In the genomic region with DNA sequence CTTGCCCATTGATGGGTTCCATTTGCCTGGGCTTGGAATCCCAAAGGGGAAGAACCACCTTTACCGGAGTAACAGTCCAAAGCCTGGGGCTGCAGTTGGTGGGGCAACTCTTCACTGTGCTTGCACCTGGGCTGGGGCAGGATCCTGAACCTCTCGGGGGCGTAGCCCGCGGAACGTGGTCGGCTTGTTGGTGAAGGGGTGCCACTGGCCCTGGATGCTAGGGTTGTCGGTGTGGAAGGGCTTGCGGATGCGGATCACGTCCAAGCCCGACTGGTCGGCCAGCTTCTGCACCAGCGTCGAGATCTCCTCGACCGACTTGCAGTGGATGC, we compare ENCODE assay signal across 1 cellular context.
A peak's percentile ranks its signal among the peaks of the same experiment; 100 is the strongest.
TF ChIP-seq lines count a peak whose summit lies in the region.

No MANE protein-coding gene starts in this region.

TF ChIP-seq in HepG2, 621 proteins besides CTCF, POLR2A, EP300 and RAD21 (continues in another document):
- TF ChIP-seq MED1 (CRISPR knock-in tag; IDR thresholded peaks at IDR 0.05) (peak; percentile 10; the same call in 1 of the 2 replicates), ZNF768 (CRISPR knock-in tag; IDR thresholded peaks at IDR 0.05) (0 out of 2 replicates have a peak, but pooled peaks have one; percentile 34), PAX8 (CRISPR knock-in tag; IDR thresholded peaks at IDR 0.05; ENCODE audit: borderline replicate concordance) (0 out of 2 replicates have a peak, but pooled peaks have one; percentile 4), PHF5A (CRISPR knock-in tag; IDR thresholded peaks at IDR 0.05; ENCODE audit: low read depth, unreplicated experiment) (peak; percentile 81), MBD4 (IDR thresholded peaks at IDR 0.05; ENCODE audit: borderline replicate concordance, low read length) (0 out of 2 replicates have a peak, but pooled peaks have one; percentile 76), ZNF232 (CRISPR knock-in tag; IDR thresholded peaks at IDR 0.05; ENCODE audit: borderline replicate concordance) (0 out of 2 replicates have a peak, but pooled peaks have one; percentile 49), ARNT (IDR thresholded peaks at IDR 0.05) (no peak), GTF2F1 (IDR thresholded peaks at IDR 0.05; ENCODE audit: low read length) (no peak), ZNF263 (CRISPR knock-in tag; IDR thresholded peaks at IDR 0.05) (0 out of 2 replicates have a peak, but pooled peaks have one; percentile 10), ZNF550 (CRISPR knock-in tag; IDR thresholded peaks at IDR 0.05; ENCODE audit: borderline replicate concordance) (0 out of 2 replicates have a peak, but pooled peaks have one; percentile 35), ZNF567 (CRISPR knock-in tag; IDR thresholded peaks at IDR 0.05; ENCODE audit: borderline replicate concordance) (0 out of 2 replicates have a peak, but pooled peaks have one; percentile 25), ZNF790 (CRISPR knock-in tag; IDR thresholded peaks at IDR 0.05; ENCODE audit: borderline replicate concordance) (0 out of 2 replicates have a peak, but pooled peaks have one; percentile 26), ZNF629 (CRISPR knock-in tag; conservative IDR thresholded peaks at IDR 0.05) (0 out of 2 replicates have a peak, but pooled peaks have one; percentile 4), ZNF264 (CRISPR knock-in tag; IDR thresholded peaks at IDR 0.05) (0 out of 2 replicates have a peak, but pooled peaks have one; percentile 4), ZNF331 (CRISPR knock-in tag; IDR thresholded peaks at IDR 0.05) (0 out of 2 replicates have a peak, but pooled peaks have one; percentile 10), ZNF598 (CRISPR knock-in tag; IDR thresholded peaks at IDR 0.05; ENCODE audit: borderline replicate concordance) (0 out of 2 replicates have a peak, but pooled peaks have one; percentile 4), SMARCE1 (IDR thresholded peaks at IDR 0.05; ENCODE audit: borderline replicate concordance) (no peak), SIN3A (IDR thresholded peaks at IDR 0.05; ENCODE audit: borderline replicate concordance, low read depth, low read length) (peak; percentile 38; the same call in 1 of the 2 replicates), ZNF709 (CRISPR knock-in tag; IDR thresholded peaks at IDR 0.05) (no peak), RXRB (CRISPR knock-in tag; IDR thresholded peaks at IDR 0.05; ENCODE audit: borderline replicate concordance) (0 out of 2 replicates have a peak, but pooled peaks have one; percentile 23), KAT7 (CRISPR knock-in tag; IDR thresholded peaks at IDR 0.05; ENCODE audit: borderline replicate concordance) (0 out of 2 replicates have a peak, but pooled peaks have one; percentile 23), NR2F6 (IDR thresholded peaks at IDR 0.05) (no peak), NR2F6 (CRISPR knock-in tag; IDR thresholded peaks at IDR 0.05) (no peak), SP1 (IDR thresholded peaks at IDR 0.05) (no peak), SP1 (CRISPR knock-in tag; IDR thresholded peaks at IDR 0.05) (no peak), FOXO1 (CRISPR knock-in tag; IDR thresholded peaks at IDR 0.05) (0 out of 2 replicates have a peak, but pooled peaks have one; percentile 3), ARHGAP35 (CRISPR knock-in tag; IDR thresholded peaks at IDR 0.05; ENCODE audit: borderline replicate concordance) (0 out of 2 replicates have a peak, but pooled peaks have one; percentile 8), MIER3 (CRISPR knock-in tag; IDR thresholded peaks at IDR 0.05; ENCODE audit: borderline replicate concordance) (0 out of 2 replicates have a peak, but pooled peaks have one; percentile 17), HOXA5 (CRISPR knock-in tag; IDR thresholded peaks at IDR 0.05) (0 out of 2 replicates have a peak, but pooled peaks have one; percentile 3), ZNF138 (CRISPR knock-in tag; IDR thresholded peaks at IDR 0.05; ENCODE audit: low read depth) (0 out of 2 replicates have a peak, but pooled peaks have one; percentile 11), MIXL1 (CRISPR knock-in tag; IDR thresholded peaks at IDR 0.05) (peak; percentile 26; the same call in 1 of the 2 replicates), CHD4 (IDR thresholded peaks at IDR 0.05; ENCODE audit: borderline replicate concordance, low read length) (no peak), PAF1 (CRISPR knock-in tag; IDR thresholded peaks at IDR 0.05) (peak; percentile 96), SMC3 (IDR thresholded peaks at IDR 0.05; ENCODE audit: low read length) (no peak), THYN1 (CRISPR knock-in tag; IDR thresholded peaks at IDR 0.05; ENCODE audit: borderline replicate concordance, low read depth) (0 out of 2 replicates have a peak, but pooled peaks have one; percentile 39)
- TF ChIP-seq, protein P1, sequence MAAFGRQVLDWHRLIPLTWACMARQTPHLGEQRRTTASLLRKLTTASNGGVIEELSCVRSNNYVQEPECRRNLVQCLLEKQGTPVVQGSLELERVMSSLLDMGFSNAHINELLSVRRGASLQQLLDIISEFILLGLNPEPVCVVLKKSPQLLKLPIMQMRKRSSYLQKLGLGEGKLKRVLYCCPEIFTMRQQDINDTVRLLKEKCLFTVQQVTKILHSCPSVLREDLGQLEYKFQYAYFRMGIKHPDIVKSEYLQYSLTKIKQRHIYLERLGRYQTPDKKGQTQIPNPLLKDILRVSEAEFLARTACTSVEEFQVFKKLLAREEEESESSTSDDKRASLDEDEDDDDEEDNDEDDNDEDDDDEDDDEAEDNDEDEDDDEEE (CRISPR knock-in tag; IDR thresholded peaks at IDR 0.05), result no peak; the same call in 1 of the 2 replicates
- TF ChIP-seq, protein P2, sequence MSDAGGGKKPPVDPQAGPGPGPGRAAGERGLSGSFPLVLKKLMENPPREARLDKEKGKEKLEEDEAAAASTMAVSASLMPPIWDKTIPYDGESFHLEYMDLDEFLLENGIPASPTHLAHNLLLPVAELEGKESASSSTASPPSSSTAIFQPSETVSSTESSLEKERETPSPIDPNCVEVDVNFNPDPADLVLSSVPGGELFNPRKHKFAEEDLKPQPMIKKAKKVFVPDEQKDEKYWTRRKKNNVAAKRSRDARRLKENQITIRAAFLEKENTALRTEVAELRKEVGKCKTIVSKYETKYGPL (CRISPR knock-in tag; IDR thresholded peaks at IDR 0.05), result peak; percentile 9; the same call in 1 of the 2 replicates
- TF ChIP-seq, protein P3, sequence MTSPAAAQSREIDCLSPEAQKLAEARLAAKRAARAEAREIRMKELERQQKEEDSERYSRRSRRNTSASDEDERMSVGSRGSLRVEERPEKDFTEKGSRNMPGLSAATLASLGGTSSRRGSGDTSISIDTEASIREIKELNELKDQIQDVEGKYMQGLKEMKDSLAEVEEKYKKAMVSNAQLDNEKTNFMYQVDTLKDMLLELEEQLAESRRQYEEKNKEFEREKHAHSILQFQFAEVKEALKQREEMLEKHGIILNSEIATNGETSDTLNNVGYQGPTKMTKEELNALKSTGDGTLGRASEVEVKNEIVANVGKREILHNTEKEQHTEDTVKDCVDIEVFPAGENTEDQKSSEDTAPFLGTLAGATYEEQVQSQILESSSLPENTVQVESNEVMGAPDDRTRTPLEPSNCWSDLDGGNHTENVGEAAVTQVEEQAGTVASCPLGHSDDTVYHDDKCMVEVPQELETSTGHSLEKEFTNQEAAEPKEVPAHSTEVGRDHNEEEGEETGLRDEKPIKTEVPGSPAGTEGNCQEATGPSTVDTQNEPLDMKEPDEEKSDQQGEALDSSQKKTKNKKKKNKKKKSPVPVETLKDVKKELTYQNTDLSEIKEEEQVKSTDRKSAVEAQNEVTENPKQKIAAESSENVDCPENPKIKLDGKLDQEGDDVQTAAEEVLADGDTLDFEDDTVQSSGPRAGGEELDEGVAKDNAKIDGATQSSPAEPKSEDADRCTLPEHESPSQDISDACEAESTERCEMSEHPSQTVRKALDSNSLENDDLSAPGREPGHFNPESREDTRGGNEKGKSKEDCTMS (CRISPR knock-in tag; conservative IDR thresholded peaks at IDR 0.05), result no peak
- TF ChIP-seq, protein P4, sequence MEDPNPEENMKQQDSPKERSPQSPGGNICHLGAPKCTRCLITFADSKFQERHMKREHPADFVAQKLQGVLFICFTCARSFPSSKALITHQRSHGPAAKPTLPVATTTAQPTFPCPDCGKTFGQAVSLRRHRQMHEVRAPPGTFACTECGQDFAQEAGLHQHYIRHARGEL (CRISPR knock-in tag; IDR thresholded peaks at IDR 0.05), result peak; percentile 81; the same call in 1 of the 2 replicates
- TF ChIP-seq, protein P5, sequence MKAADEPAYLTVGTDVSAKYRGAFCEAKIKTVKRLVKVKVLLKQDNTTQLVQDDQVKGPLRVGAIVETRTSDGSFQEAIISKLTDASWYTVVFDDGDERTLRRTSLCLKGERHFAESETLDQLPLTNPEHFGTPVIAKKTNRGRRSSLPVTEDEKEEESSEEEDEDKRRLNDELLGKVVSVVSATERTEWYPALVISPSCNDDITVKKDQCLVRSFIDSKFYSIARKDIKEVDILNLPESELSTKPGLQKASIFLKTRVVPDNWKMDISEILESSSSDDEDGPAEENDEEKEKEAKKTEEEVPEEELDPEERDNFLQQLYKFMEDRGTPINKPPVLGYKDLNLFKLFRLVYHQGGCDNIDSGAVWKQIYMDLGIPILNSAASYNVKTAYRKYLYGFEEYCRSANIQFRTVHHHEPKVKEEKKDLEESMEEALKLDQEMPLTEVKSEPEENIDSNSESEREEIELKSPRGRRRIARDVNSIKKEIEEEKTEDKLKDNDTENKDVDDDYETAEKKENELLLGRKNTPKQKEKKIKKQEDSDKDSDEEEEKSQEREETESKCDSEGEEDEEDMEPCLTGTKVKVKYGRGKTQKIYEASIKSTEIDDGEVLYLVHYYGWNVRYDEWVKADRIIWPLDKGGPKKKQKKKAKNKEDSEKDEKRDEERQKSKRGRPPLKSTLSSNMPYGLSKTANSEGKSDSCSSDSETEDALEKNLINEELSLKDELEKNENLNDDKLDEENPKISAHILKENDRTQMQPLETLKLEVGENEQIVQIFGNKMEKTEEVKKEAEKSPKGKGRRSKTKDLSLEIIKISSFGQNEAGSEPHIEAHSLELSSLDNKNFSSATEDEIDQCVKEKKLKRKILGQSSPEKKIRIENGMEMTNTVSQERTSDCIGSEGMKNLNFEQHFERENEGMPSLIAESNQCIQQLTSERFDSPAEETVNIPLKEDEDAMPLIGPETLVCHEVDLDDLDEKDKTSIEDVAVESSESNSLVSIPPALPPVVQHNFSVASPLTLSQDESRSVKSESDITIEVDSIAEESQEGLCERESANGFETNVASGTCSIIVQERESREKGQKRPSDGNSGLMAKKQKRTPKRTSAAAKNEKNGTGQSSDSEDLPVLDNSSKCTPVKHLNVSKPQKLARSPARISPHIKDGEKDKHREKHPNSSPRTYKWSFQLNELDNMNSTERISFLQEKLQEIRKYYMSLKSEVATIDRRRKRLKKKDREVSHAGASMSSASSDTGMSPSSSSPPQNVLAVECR (CRISPR knock-in tag; IDR thresholded peaks at IDR 0.05; ENCODE audit: borderline replicate concordance), result no peak
- TF ChIP-seq, protein P6, sequence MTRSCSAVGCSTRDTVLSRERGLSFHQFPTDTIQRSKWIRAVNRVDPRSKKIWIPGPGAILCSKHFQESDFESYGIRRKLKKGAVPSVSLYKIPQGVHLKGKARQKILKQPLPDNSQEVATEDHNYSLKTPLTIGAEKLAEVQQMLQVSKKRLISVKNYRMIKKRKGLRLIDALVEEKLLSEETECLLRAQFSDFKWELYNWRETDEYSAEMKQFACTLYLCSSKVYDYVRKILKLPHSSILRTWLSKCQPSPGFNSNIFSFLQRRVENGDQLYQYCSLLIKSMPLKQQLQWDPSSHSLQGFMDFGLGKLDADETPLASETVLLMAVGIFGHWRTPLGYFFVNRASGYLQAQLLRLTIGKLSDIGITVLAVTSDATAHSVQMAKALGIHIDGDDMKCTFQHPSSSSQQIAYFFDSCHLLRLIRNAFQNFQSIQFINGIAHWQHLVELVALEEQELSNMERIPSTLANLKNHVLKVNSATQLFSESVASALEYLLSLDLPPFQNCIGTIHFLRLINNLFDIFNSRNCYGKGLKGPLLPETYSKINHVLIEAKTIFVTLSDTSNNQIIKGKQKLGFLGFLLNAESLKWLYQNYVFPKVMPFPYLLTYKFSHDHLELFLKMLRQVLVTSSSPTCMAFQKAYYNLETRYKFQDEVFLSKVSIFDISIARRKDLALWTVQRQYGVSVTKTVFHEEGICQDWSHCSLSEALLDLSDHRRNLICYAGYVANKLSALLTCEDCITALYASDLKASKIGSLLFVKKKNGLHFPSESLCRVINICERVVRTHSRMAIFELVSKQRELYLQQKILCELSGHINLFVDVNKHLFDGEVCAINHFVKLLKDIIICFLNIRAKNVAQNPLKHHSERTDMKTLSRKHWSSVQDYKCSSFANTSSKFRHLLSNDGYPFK (CRISPR knock-in tag; IDR thresholded peaks at IDR 0.05; ENCODE audit: borderline replicate concordance), result no peak
- TF ChIP-seq, protein P7, sequence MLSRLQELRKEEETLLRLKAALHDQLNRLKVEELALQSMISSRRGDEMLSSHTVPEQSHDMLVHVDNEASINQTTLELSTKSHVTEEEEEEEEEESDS (CRISPR knock-in tag; IDR thresholded peaks at IDR 0.05; ENCODE audit: borderline replicate concordance), result 0 out of 2 replicates have a peak, but pooled peaks have one; percentile 19
- TF ChIP-seq, protein P8, sequence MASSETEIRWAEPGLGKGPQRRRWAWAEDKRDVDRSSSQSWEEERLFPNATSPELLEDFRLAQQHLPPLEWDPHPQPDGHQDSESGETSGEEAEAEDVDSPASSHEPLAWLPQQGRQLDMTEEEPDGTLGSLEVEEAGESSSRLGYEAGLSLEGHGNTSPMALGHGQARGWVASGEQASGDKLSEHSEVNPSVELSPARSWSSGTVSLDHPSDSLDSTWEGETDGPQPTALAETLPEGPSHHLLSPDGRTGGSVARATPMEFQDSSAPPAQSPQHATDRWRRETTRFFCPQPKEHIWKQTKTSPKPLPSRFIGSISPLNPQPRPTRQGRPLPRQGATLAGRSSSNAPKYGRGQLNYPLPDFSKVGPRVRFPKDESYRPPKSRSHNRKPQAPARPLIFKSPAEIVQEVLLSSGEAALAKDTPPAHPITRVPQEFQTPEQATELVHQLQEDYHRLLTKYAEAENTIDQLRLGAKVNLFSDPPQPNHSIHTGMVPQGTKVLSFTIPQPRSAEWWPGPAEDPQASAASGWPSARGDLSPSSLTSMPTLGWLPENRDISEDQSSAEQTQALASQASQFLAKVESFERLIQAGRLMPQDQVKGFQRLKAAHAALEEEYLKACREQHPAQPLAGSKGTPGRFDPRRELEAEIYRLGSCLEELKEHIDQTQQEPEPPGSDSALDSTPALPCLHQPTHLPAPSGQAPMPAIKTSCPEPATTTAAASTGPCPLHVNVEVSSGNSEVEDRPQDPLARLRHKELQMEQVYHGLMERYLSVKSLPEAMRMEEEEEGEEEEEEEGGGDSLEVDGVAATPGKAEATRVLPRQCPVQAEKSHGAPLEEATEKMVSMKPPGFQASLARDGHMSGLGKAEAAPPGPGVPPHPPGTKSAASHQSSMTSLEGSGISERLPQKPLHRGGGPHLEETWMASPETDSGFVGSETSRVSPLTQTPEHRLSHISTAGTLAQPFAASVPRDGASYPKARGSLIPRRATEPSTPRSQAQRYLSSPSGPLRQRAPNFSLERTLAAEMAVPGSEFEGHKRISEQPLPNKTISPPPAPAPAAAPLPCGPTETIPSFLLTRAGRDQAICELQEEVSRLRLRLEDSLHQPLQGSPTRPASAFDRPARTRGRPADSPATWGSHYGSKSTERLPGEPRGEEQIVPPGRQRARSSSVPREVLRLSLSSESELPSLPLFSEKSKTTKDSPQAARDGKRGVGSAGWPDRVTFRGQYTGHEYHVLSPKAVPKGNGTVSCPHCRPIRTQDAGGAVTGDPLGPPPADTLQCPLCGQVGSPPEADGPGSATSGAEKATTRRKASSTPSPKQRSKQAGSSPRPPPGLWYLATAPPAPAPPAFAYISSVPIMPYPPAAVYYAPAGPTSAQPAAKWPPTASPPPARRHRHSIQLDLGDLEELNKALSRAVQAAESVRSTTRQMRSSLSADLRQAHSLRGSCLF (CRISPR knock-in tag; IDR thresholded peaks at IDR 0.05; ENCODE audit: borderline replicate concordance), result no peak
